Comparison of ENCODE assay signal across 14 cellular contexts in the genomic region with DNA sequence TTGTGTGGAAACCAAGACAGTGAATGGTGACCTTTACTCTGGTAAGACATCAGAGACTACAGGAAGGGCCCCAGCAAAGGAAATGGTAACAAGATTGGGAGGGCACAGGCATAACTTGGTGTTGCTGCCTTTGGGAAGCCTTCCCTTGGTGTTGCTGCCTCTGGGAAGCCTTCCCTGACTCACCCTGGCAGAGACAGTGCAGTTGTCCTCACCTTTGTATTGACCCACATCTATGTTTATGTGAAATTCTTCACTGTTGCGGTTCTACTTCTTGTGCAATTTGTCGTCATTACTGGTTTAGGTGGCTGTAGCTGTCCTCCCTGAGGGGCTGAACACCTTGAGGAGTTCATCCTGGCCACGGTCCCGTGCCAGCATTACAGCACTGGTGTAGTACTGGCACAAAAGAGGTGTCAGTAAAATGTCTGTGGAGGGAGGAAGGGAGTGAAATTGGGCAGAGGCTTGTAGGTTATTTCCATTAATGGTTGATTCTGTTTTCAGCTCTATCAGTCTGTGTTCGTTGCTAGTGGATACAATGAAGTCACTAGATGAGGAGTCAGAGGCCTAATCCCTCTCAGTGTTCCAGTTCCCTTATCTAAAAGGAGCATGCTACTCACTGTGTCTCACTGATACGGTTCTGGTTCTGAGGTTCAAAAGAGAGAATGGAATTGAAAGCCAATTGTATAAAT. TPM values are rescaled to one million over a fixed set of nuclear protein-coding genes. Genes with fewer than 3 reads are reported as not detected.
DNase-seq lines count a peak whose midpoint lies in the region; ATAC-seq and TF ChIP-seq lines count a peak whose summit lies in the region.
"Had no signal": no experiment of that assay in that cellular context is flagged by ENCODE, and none has a peak within 500 bp of the region (broad histone marks: within the 10 kb centered on the region; RNA-seq: fewer than 3 reads in every experiment).

No MANE protein-coding gene starts in this region.

- TF ChIP-seq CTCF in cardiac fibroblast (IDR thresholded peaks at IDR 0.05; ENCODE audit: low read depth, low read length) (no peak), sigmoid colon (IDR thresholded peaks at IDR 0.05) (no peak)

- H3K36me3 ChIP-seq in sigmoid colon = peaks cover 0 to 49% (median 3%) of the 10 kb centered on the region in 4 donors
- H3K36me3 ChIP-seq: gastrocnemius medialis had no signal

- no peaks in the 10 kb centered on the region for H3K4me1 ChIP-seq in sigmoid colon
- H3K4me1 ChIP-seq: gastrocnemius medialis, psoas muscle, suprapubic skin had no signal

- H3K4me3 ChIP-seq in cardiac fibroblast (replicated peaks in 1 of 2; ENCODE audit: low read depth in 2 of 2, low read length in 2 of 2) (no peak overlapping the region), sigmoid colon (no peak overlapping the region)
- H3K4me3 ChIP-seq: gastrocnemius medialis, psoas muscle, SK-N-MC, suprapubic skin had no signal

- no peak for TF ChIP-seq POLR2A in sigmoid colon (IDR thresholded peaks at IDR 0.05)

- no peak overlapping the region for H3K27ac ChIP-seq in sigmoid colon
- H3K27ac ChIP-seq: gastrocnemius medialis, psoas muscle, suprapubic skin had no signal

- no peak for ATAC-seq in GM18907 (IDR thresholded peaks at IDR 0.05; ENCODE audit: unreplicated experiment)
- ATAC-seq: gastrocnemius medialis had no signal

- TF ChIP-seq EP300 in sigmoid colon (IDR thresholded peaks at IDR 0.05) = no peak

- H3K27me3 ChIP-seq in sigmoid colon = no peaks in the 10 kb centered on the region
- H3K27me3 ChIP-seq: gastrocnemius medialis, suprapubic skin had no signal

- DNase-seq in COLO829 (ENCODE audit: low spot score) = peak; percentile 30
- peak; percentile 78 for DNase-seq in MV-4-11 (lab: John Stamatoyannopoulos, UW)
- DNase-seq in cardiac fibroblast (ENCODE audit: low read depth in 2 of 2) = peak; percentile 74 to 79
- peak; percentile 82 for DNase-seq in iris pigment epithelial cell (ENCODE audit: low read depth)
- DNase-seq in dedifferentiated amniotic fluid mesenchymal stem cell (ENCODE audit: extremely low spot score) = no peak
- DNase-seq in sigmoid colon = no peak
- no peak for DNase-seq in NCI-H146 treated with DMSO at 0.1 percent for 48 hours (lab: John Stamatoyannopoulos, UW; ENCODE audit: unreplicated experiment)
- DNase-seq: activated CD4-positive, alpha-beta T cell treated with anti-CD3 and anti-CD28 coated beads for 4 hours; activated gamma-delta T cell; gastrocnemius medialis; psoas muscle had no signal

- intact Hi-C loops in sigmoid colon (cut with DNase I) = no loop called here

- WGBS in sigmoid colon, 2 donors = 85 to 95% methylated on average over 6 of the region's 6 CpGs

- H3K9me3 ChIP-seq in sigmoid colon = no peaks in the 10 kb centered on the region
- H3K9me3 ChIP-seq: gastrocnemius medialis, psoas muscle, suprapubic skin had no signal

RNA-seq across cellular contexts. Expression of a gene that starts 21.6 kb away (rescaled TPM):
- total RNA-seq in sigmoid colon = 10 to 100 TPM; 15.8 to 21.4 (median 17.8) TPM
- 10 to 100 TPM in 2 of 3 donors, 1 to 10 TPM in 1; 4.2 to 15.6 (median 13.6) TPM for polyA plus RNA-seq in sigmoid colon

RNA-seq across cellular contexts. Expression of a gene that starts 21.9 kb away (rescaled TPM):
- 10 to 100 TPM; 13.3 to 18.4 (median 16.6) TPM for total RNA-seq in sigmoid colon
- polyA plus RNA-seq in sigmoid colon = 10 to 100 TPM; 11.8 to 21.6 (median 15.0) TPM

RNA-seq across cellular contexts. Expression of a gene that starts 33.2 kb away (rescaled TPM):
- under 1 TPM in 1 of 4 donors, not detected in 3; 0.36 TPM for total RNA-seq in sigmoid colon
- under 1 TPM in 2 of 3 donors, not detected in 1; 0.38 to 0.46 TPM for polyA plus RNA-seq in sigmoid colon
- total RNA-seq: gastrocnemius medialis, psoas muscle had no signal

Comparison
In these comparisons a context has a peak if more than half of its experiments do, and no peak if none do; other contexts are left out.
1. DNase-seq: peak in COLO829 (single experiment), MV-4-11 (single experiment), cardiac fibroblast (2 of 2) and iris pigment epithelial cell (single experiment); none in dedifferentiated amniotic fluid mesenchymal stem cell (single experiment), sigmoid colon (single experiment) and NCI-H146 treated with DMSO at 0.1 percent for 48 hours (single experiment).